ENCODE assay signal across 19 cellular contexts in the genomic region with DNA sequence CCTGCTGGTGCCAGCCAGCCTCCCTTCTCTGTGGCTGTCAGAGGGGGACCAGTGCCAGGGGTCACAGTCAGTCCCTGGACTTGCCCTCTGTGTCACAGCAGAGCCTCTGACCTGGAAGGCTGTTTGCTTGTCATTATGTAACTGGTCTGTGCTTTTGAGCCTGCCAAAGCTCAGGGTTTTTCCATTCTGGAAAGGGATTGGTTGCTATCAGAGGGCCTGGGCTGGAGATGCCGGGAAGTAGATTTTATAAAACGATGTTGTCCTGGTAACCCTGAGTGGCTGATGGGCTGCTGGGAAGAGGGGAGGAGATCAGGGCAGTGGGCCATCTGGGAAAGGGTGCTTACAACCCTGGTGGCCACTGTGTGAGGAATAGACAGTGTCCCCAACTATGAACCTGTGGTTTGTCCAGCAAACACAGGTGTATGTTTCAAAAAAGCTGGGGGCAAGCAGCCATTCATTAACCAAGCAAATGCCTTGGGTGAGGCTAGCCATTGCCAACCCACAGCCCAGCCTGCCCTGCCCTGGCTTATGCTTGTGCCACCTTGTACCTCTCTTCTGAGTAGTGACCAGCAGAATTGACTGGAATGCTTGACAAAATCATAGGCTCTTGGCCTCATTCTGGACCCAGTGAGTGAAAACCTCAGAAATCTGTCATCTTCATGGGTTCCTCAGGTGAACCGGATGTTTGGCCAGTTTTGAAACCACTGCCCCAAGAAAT. TPM values are rescaled to one million over a fixed set of nuclear protein-coding genes. Genes with fewer than 3 reads are reported as not detected.
A peak's percentile ranks its signal among the peaks of the same experiment; 100 is the strongest.
DNase-seq lines count a peak whose midpoint lies in the region; ATAC-seq, FAIRE-seq and TF ChIP-seq lines count a peak whose summit lies in the region.
"Had no signal": no experiment of that assay in that cellular context is flagged by ENCODE, and none has a peak within 500 bp of the region (broad histone marks: within the 10 kb centered on the region; RNA-seq: fewer than 3 reads in every experiment).

No MANE protein-coding gene starts in this region.

- H3K27ac Mint-ChIP-seq in activated CD4-positive, alpha-beta T cell treated with anti-CD3 and anti-CD28 coated beads, Interleukin-2, amount 10 ng/mL, durations not matched to agents 24 days and 14 days: no peak overlapping the region
- H3K27ac Mint-ChIP-seq: activated naive CD8-positive, alpha-beta T cell; HFFc6; T-helper 17 cell had no signal

- peaks cover 1% of the 10 kb centered on the region for H3K36me3 Mint-ChIP-seq in activated CD4-positive, alpha-beta T cell treated with anti-CD3 and anti-CD28 coated beads, Interleukin-2, amount 10 ng/mL, durations not matched to agents 24 days and 14 days (ENCODE audit: low read depth)
- H3K36me3 Mint-ChIP-seq: activated naive CD8-positive, alpha-beta T cell had no signal

- peaks cover 22% of the 10 kb centered on the region for H3K27me3 Mint-ChIP-seq in activated CD4-positive, alpha-beta T cell treated with anti-CD3 and anti-CD28 coated beads, Interleukin-2, amount 10 ng/mL, durations not matched to agents 24 days and 14 days

- no peaks in the 10 kb centered on the region for H3K9me3 Mint-ChIP-seq in activated CD4-positive, alpha-beta T cell treated with anti-CD3 and anti-CD28 coated beads, Interleukin-2, amount 10 ng/mL, durations not matched to agents 24 days and 14 days
- H3K9me3 Mint-ChIP-seq: HFFc6 had no signal

- H3K4me1 Mint-ChIP-seq in activated CD4-positive, alpha-beta T cell treated with anti-CD3 and anti-CD28 coated beads, Interleukin-2, amount 10 ng/mL, durations not matched to agents 24 days and 14 days: peaks cover 4% of the 10 kb centered on the region

- TF ChIP-seq CTCF in gastroesophageal sphincter (IDR thresholded peaks at IDR 0.05): no peak
- no peak for TF ChIP-seq CTCF in lower lobe of right lung (IDR thresholded peaks at IDR 0.05)

- H3K27me3 ChIP-seq in gastroesophageal sphincter (peaks cover 9% of the 10 kb centered on the region), lower lobe of right lung (ENCODE audit: low read depth) (no peaks in the 10 kb centered on the region)

- no peak overlapping the region for H3K4me3 Mint-ChIP-seq in activated CD4-positive, alpha-beta T cell treated with anti-CD3 and anti-CD28 coated beads, Interleukin-2, amount 10 ng/mL, durations not matched to agents 24 days and 14 days
- H3K4me3 Mint-ChIP-seq: activated naive CD8-positive, alpha-beta T cell; HFFc6; T-helper 17 cell had no signal

- peak; percentile 51 for DNase-seq in activated CD4-positive, alpha-beta T cell treated with anti-CD3 and anti-CD28 coated beads, Interleukin-2, amount 10 ng/mL, durations not matched to agents 24 days and 14 days
- DNase-seq in activated CD4-positive, alpha-beta T cell treated with anti-CD3 and anti-CD28 coated beads, Interleukin-2, amount 50 U/mL, for 4 hours: no peak
- peak; percentile 67 for DNase-seq in lower lobe of right lung
- peak; percentile 5 for DNase-seq in urothelium cell line (ENCODE audit: low spot score)
- no peak for DNase-seq in NCI-H2227 treated with DMSO at 0.1 percent for 48 hours (lab: John Stamatoyannopoulos, UW)
- no peak for DNase-seq in SKM-1 treated with dmso at 0.1 percent for 144 hours (lab: John Stamatoyannopoulos, UW; ENCODE audit: unreplicated experiment)
- DNase-seq in NCI-H1694 (lab: John Stamatoyannopoulos, UW): no peak
- DNase-seq: ACHN, activated T-cell treated with anti-CD3 and anti-CD28 coated beads for 4 hours, foreskin melanocyte, HFFc6, NCI-H82, T-helper 17 cell had no signal

- 40 to 100% methylated on average over 1 of the region's 3 CpGs for WGBS in gastroesophageal sphincter (ENCODE audit: low coverage in 1 of 2), 2 donors

- no peaks in the 10 kb centered on the region for H3K9me3 ChIP-seq in gastroesophageal sphincter
- H3K9me3 ChIP-seq in lower lobe of right lung: no peaks in the 10 kb centered on the region

- H3K36me3 ChIP-seq in gastroesophageal sphincter (peaks cover 0 to 9% of the 10 kb centered on the region in 2 donors), lower lobe of right lung (peaks cover 7% of the 10 kb centered on the region)

- ATAC-seq in gastroesophageal sphincter: peak; percentile 20
- ATAC-seq in lower lobe of right lung: peak; percentile 84 to 89
- ATAC-seq: activated CD4-positive, CD25-positive, alpha-beta regulatory T cell treated with anti-CD3 and anti-CD28 coated beads, Interleukin-2, amount 50 U/mL, for 24 hours; T-helper 17 cell had no signal

- intact Hi-C loops in activated CD4-positive, alpha-beta T cell treated with anti-CD3 and anti-CD28 coated beads, Interleukin-2, amount 10 ng/mL, durations not matched to agents 24 days and 14 days (cut with micrococcal nuclease): no loop called here
- intact Hi-C loops in lower lobe of right lung (cut with DNase I): no loop called here

- FAIRE-seq in urothelium cell line (lab: Jason Lieb, UNC): no peak
- FAIRE-seq: GM12891, islet of Langerhans had no signal

- no peak for TF ChIP-seq POLR2A in gastroesophageal sphincter (IDR thresholded peaks at IDR 0.05)

- peaks cover 0 to 8% (median 0%) of the 10 kb centered on the region in 3 donors for H3K4me1 ChIP-seq in gastroesophageal sphincter
- peaks cover 11% of the 10 kb centered on the region for H3K4me1 ChIP-seq in lower lobe of right lung

- H3K27ac ChIP-seq in gastroesophageal sphincter: peak overlapping the region in 2 of 4 donors; percentile 14 to 35
- H3K27ac ChIP-seq in lower lobe of right lung: peak overlapping the region; percentile 76

- no peak for TF ChIP-seq EP300 in gastroesophageal sphincter (IDR thresholded peaks at IDR 0.05)

- no peak overlapping the region for H3K4me3 ChIP-seq in gastroesophageal sphincter
- H3K4me3 ChIP-seq in lower lobe of right lung: no peak overlapping the region

RNA-seq across cellular contexts. Expression of gene SFTPD, which starts 21.6 kb away (rescaled TPM):
- total RNA-seq in activated CD4-positive, alpha-beta T cell treated with anti-CD3 and anti-CD28 coated beads, Interleukin-2, amount 10 ng/mL, durations not matched to agents 24 days and 14 days: not detected in 2 replicates
- total RNA-seq in gastroesophageal sphincter: 1 to 10 TPM in 3 of 4 donors, not detected in 1; 1.7 to 2.7 (median 2.2) TPM
- 630 TPM for total RNA-seq in lower lobe of right lung
- total RNA-seq: HFFc6, LHCN-M2, T-helper 17 cell had no signal

Comparison
In these comparisons a context has a peak if more than half of its experiments do, and no peak if none do; other contexts are left out.
1. DNase-seq: peak in activated CD4-positive, alpha-beta T cell treated with anti-CD3 and anti-CD28 coated beads, Interleukin-2, amount 10 ng/mL, durations not matched to agents 24 days and 14 days (single experiment), lower lobe of right lung (single experiment) and urothelium cell line (single experiment); none in activated CD4-positive, alpha-beta T cell treated with anti-CD3 and anti-CD28 coated beads, Interleukin-2, amount 50 U/mL, for 4 hours (0 of 2), NCI-H2227 treated with DMSO at 0.1 percent for 48 hours (single experiment), SKM-1 treated with dmso at 0.1 percent for 144 hours (single experiment) and NCI-H1694 (single experiment).
2. RNA of gene SFTPD, which starts 21.6 kb away (total RNA-seq): 630 TPM in lower lobe of right lung (single experiment); 1.7 to 2.7 TPM in gastroesophageal sphincter and not detected in activated CD4-positive, alpha-beta T cell treated with anti-CD3 and anti-CD28 coated beads, Interleukin-2, amount 10 ng/mL, durations not matched to agents 24 days and 14 days; every median in the first group is over 100 times any median in the second.